22 cellular contexts compared by ENCODE assay signal in the genomic region with DNA sequence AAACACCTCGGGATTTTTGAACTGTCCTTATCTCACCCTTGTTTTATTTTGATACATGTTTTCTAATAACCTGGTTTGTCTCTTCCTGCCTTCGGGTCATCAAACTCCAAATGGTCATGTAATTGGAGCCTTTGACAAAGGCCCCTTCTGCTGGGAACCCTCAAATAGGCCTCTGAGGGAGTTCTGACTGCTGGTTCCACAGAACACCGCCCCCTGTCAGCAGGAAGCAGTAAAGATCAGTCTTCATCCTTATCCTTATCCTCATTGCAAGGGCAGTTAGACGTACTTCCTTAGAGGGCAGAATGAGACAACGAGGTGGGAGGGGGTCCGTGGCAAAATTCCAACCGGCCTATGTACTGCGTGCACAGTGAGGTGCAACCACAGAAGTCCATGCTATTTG. TPM values are rescaled to one million over a fixed set of nuclear protein-coding genes. Genes with fewer than 3 reads are reported as not detected.
DNase-seq lines count a peak whose midpoint lies in the region; ATAC-seq and TF ChIP-seq lines count a peak whose summit lies in the region.
"Had no signal": no experiment of that assay in that cellular context is flagged by ENCODE, and none has a peak within 500 bp of the region (broad histone marks: within the 10 kb centered on the region; RNA-seq: fewer than 3 reads in every experiment).

No MANE protein-coding gene starts in this region.

- H3K4me3 ChIP-seq in PC-9, result no peak overlapping the region
- H3K4me3 ChIP-seq in iPS DF 6.9 (ENCODE audit: low read length), result no peak overlapping the region
- H3K4me3 ChIP-seq: GM12878, K562 had no signal

- H4K20me1 ChIP-seq in PC-9 (ENCODE audit: insufficient read depth), result no peaks in the 10 kb centered on the region

- POLR2A ChIA-PET in PC-9 (lab: Charles Lee; ENCODE audit: unreplicated experiment), result no interaction called here

- no peaks in the 10 kb centered on the region for H3K9me2 ChIP-seq in PC-9 (ENCODE audit: insufficient read depth)

- CTCF ChIA-PET in PC-9 (lab: Charles Lee), result no interaction called here

- DNase-seq in ACHN (peak; percentile 6), PC-9 (no peak), iPS DF 6.9 (ENCODE audit: low read depth, low spot score) (peak; percentile 18), sciatic nerve (ENCODE audit: low spot score) (no peak), cerebellum (ENCODE audit: low spot score) (no peak)
- DNase-seq: Caco-2, DMS79, H7, MV-4-11, NCI-H1436, NCI-H2029 treated with DMSO at 0.1 percent for 48 hours, NCI-H510A, OCI-M1, RPMI8226, SIG-M5, SW 1271 had no signal

- H3F3A ChIP-seq in PC-9 (ENCODE audit: insufficient read depth, low read depth), result no peaks in the 10 kb centered on the region

- no peaks in the 10 kb centered on the region for H3K4me1 ChIP-seq in PC-9 (replicated peaks; ENCODE audit: insufficient read depth)
- H3K4me1 ChIP-seq in iPS DF 6.9 (ENCODE audit: control insufficient read depth, insufficient read depth, low read length), result no peaks in the 10 kb centered on the region
- H3K4me1 ChIP-seq: Caco-2 had no signal

- no peaks in the 10 kb centered on the region for H3K36me3 ChIP-seq in PC-9 (ENCODE audit: low read depth)
- no peaks in the 10 kb centered on the region for H3K36me3 ChIP-seq in iPS DF 6.9 (ENCODE audit: control insufficient read depth, insufficient read depth, low read length)

- BruUV-seq in PC-9 (replicated peaks; lab: Mats Ljungman, UMichigan), result no TSS peak

- intact Hi-C loops in PC-9 (cut with micrococcal nuclease; ENCODE audit: unreplicated experiment), result no loop called here
- intact Hi-C loops in sciatic nerve (cut with DNase I), result no loop called here

- WGBS in iPS DF 6.9 (ENCODE audit: insufficient coverage, insufficient read length), result no CpG with 5 or more reads among the region's 8 CpGs

- no peaks in the 10 kb centered on the region for H3K9me3 ChIP-seq in PC-9 (ENCODE audit: insufficient read depth, low read depth)
- no peaks in the 10 kb centered on the region for H3K9me3 ChIP-seq in iPS DF 6.9 (ENCODE audit: control insufficient read depth, insufficient read depth, low read length)
- H3K9me3 ChIP-seq: Caco-2 had no signal

- H3K4me2 ChIP-seq in PC-9, result no peak overlapping the region

- no peak overlapping the region for H2AFZ ChIP-seq in PC-9

- H3K27me3 ChIP-seq in PC-9 (ENCODE audit: insufficient read depth, low read depth) (no peaks in the 10 kb centered on the region), iPS DF 6.9 (ENCODE audit: control insufficient read depth, insufficient read depth, low read length) (no peaks in the 10 kb centered on the region)

- in situ Hi-C loops in ACHN (cut with HindIII; ENCODE audit: low pct_ligation_motif_present, low pct_unique_long_range_greater_than_20kb, low sequenced_read_pairs), result no loop called here

- ATAC-seq in sciatic nerve (no peak), HG03108 (IDR thresholded peaks at IDR 0.05; ENCODE audit: unreplicated experiment) (no peak)
- ATAC-seq: GM12878, K562 had no signal

- TF ChIP-seq CTCF in GM12873 (IDR thresholded peaks at IDR 0.05; ENCODE audit: insufficient read depth, low read depth, low read length, missing control alignments) (peak; percentile 10), PC-9 (conservative IDR thresholded peaks at IDR 0.05) (0 out of 2 replicates have a peak, but pooled peaks have one; percentile 25)

- H3K27ac ChIP-seq in PC-9 (no peak overlapping the region), iPS DF 6.9 (ENCODE audit: low read length) (no peak overlapping the region)

- H3K79me2 ChIP-seq in PC-9 (ENCODE audit: low read depth), result no peaks in the 10 kb centered on the region

RNA-seq across cellular contexts. Expression of gene TRIM51, which starts 12.1 kb away (rescaled TPM):
- total RNA-seq in PC-9 (2021) (not detected in 2 replicates), sciatic nerve (not detected), cerebellum (not detected)
- total RNA-seq: A673; Caco-2; GM12878; H7; K562; T-helper 2 cell treated with Interferon-gamma antibody and Interleukin-4, amounts not matched to agents 100 ng/mL and 5 ng/mL, for 36 hours had no signal

RNA-seq across cellular contexts. Expression of gene OR5W2, which starts 19.2 kb away (rescaled TPM):
- total RNA-seq in PC-9 (2021), result not detected in 2 replicates
- total RNA-seq in sciatic nerve, result not detected
- total RNA-seq in cerebellum, result not detected
- total RNA-seq: A673; Caco-2; GM12878; H7; K562; T-helper 2 cell treated with Interferon-gamma antibody and Interleukin-4, amounts not matched to agents 100 ng/mL and 5 ng/mL, for 36 hours had no signal

RNA-seq across cellular contexts. Expression of gene OR5I1, which starts 41.0 kb away (rescaled TPM):
- not detected in 2 replicates for total RNA-seq in PC-9 (2021)
- not detected for total RNA-seq in sciatic nerve
- not detected for total RNA-seq in cerebellum
- total RNA-seq: A673; Caco-2; GM12878; H7; K562; T-helper 2 cell treated with Interferon-gamma antibody and Interleukin-4, amounts not matched to agents 100 ng/mL and 5 ng/mL, for 36 hours had no signal

RNA-seq across cellular contexts. Expression of gene OR5D16, which starts 56.7 kb away (rescaled TPM):
- not detected in 2 replicates for total RNA-seq in PC-9 (2021)
- total RNA-seq in sciatic nerve, result not detected
- total RNA-seq in cerebellum, result not detected
- total RNA-seq: A673; Caco-2; GM12878; H7; K562; T-helper 2 cell treated with Interferon-gamma antibody and Interleukin-4, amounts not matched to agents 100 ng/mL and 5 ng/mL, for 36 hours had no signal

Comparison
In these comparisons a context has a peak if more than half of its experiments do, and no peak if none do; other contexts are left out.
1. DNase-seq: peak in ACHN (single experiment) and iPS DF 6.9 (single experiment); none in PC-9 (0 of 2), sciatic nerve (single experiment) and cerebellum (single experiment).